In genomic region chr9:99905833-99906402, GRCh38 we compare ENCODE assay signal across 8 cellular contexts.
A peak's percentile ranks its signal among the peaks of the same experiment; 100 is the strongest.
DNase-seq lines count a peak whose midpoint lies in the region; ATAC-seq lines count a peak whose summit lies in the region.

No MANE protein-coding gene starts in this region.

- H3K27ac Mint-ChIP-seq in activated naive CD8-positive, alpha-beta T cell: peak overlapping the region; percentile 91

- peak overlapping the region; percentile 33 for H3K27ac ChIP-seq in substantia nigra (ENCODE audit: low read depth, low read length, poor library complexity, severe bottlenecking)

- ATAC-seq in HG03439 (IDR thresholded peaks at IDR 0.05; ENCODE audit: unreplicated experiment): peak; percentile 5
- no peak for ATAC-seq in GM18868 (IDR thresholded peaks at IDR 0.05; ENCODE audit: unreplicated experiment)

- DNase-seq in DMS53 (lab: John Stamatoyannopoulos, UW): peak; percentile 72
- DNase-seq in islet precursor cell: peak; percentile 57
- peak in 2 of 49 donors; percentile 12 to 20 for DNase-seq in substantia nigra (lab: John Stamatoyannopoulos, UW)
- DNase-seq in NCI-H1105 treated with DMSO at 0.1 percent for 48 hours (lab: John Stamatoyannopoulos, UW): no peak
- DNase-seq in activated effector memory CD4-positive, alpha-beta T cell treated with Interleukin-2 at 50 U/mL for 16 hours: no peak

- H3K4me1 Mint-ChIP-seq in activated naive CD8-positive, alpha-beta T cell (ENCODE audit: low read depth): peaks cover 34% of the 10 kb centered on the region

- H3K4me3 Mint-ChIP-seq in activated naive CD8-positive, alpha-beta T cell: peak overlapping the region; percentile 92

- no peaks in the 10 kb centered on the region for H3K36me3 Mint-ChIP-seq in activated naive CD8-positive, alpha-beta T cell

- H3K9me3 Mint-ChIP-seq in activated naive CD8-positive, alpha-beta T cell (ENCODE audit: low read depth): no peaks in the 10 kb centered on the region

- H3K27me3 Mint-ChIP-seq in activated naive CD8-positive, alpha-beta T cell: no peaks in the 10 kb centered on the region

Comparison
In these comparisons a context has a peak if more than half of its experiments do, and no peak if none do; other contexts are left out.
1. DNase-seq: peak in DMS53 (single experiment) and islet precursor cell (single experiment); none in NCI-H1105 treated with DMSO at 0.1 percent for 48 hours (single experiment) and activated effector memory CD4-positive, alpha-beta T cell treated with Interleukin-2 at 50 U/mL for 16 hours (single experiment).